10 cellular contexts compared by ENCODE assay signal in the genomic region with DNA sequence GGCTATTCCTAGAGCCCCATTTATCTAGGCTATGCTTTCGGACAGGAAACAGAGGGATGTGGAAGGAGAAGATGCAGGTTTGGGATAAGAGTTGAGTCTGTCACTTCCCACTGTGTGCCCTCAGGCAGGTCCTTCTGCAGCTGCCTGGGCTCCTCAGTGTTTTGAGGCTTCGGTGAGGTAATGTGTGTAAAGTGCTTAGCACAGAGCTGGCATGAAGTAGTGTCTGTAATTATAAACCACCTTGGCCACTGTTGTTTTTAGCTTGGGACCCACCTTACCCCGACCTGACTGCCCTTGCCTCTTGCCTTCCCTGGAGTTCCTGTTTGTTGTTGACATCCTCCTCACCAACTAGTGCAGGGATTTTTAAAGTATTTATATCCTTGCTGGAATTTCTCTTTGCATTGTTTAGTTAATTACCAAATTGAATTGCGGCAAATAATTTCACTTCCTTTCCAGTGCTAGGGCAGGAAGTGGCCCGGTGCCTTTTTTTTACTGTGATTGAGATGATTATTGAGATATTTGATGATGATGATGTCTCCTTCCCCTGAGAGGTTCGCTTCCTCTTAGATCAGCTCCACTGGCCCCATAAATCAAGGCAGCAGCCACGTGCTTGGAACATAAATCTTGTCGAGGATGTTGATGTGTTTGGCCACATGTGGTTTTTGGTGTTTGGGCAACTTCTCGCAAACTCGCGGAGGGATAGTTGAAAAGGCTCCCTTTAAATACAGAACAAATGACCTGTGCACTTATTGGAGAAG. TPM values are rescaled to one million over a fixed set of nuclear protein-coding genes. Genes with fewer than 3 reads are reported as not detected.
DNase-seq lines count a peak whose midpoint lies in the region; ATAC-seq and TF ChIP-seq lines count a peak whose summit lies in the region.
"Had no signal": no experiment of that assay in that cellular context is flagged by ENCODE, and none has a peak within 500 bp of the region (broad histone marks: within the 10 kb centered on the region; RNA-seq: fewer than 3 reads in every experiment).

No MANE protein-coding gene starts in this region.

- no peak overlapping the region for H2AFZ ChIP-seq in parathyroid adenoma

- peak overlapping the region; percentile 28 for H3K4me2 ChIP-seq in parathyroid adenoma (ENCODE audit: low read length)

- POLR2A ChIA-PET in activated CD8-positive, alpha-beta T cell treated with anti-CD3 and anti-CD28 coated beads for 36 hours (lab: Charles Lee): interaction anchor here (0.8 kb wide), 1 partner anchor 397 kb away, joined by 3 read pairs; no protein-coding TSS in a partner anchor

- H3K4me3 ChIP-seq in parathyroid adenoma (ENCODE audit: low read depth, low read length): no peak overlapping the region

- CTCF ChIA-PET in activated CD8-positive, alpha-beta T cell treated with anti-CD3 and anti-CD28 coated beads for 36 hours (lab: Charles Lee): interaction anchor here (0.7 to 1.4 kb wide), 2 partner anchors 67 to 348 kb away, joined by 3 to 5 read pairs; no protein-coding TSS in a partner anchor

- peaks cover 4% of the 10 kb centered on the region for H3K36me3 Mint-ChIP-seq in effector memory CD8-positive, alpha-beta T cell (ENCODE audit: insufficient read depth)
- H3K36me3 Mint-ChIP-seq in activated CD8-positive, alpha-beta T cell treated with anti-CD3 and anti-CD28 coated beads for 36 hours (ENCODE audit: low read depth): no peaks in the 10 kb centered on the region

- no peaks in the 10 kb centered on the region for H3K27me3 ChIP-seq in parathyroid adenoma (ENCODE audit: control insufficient read depth, insufficient read depth, low read length)

- H3K4me1 ChIP-seq in parathyroid adenoma: peaks cover 5% of the 10 kb centered on the region

- H3K9me3 Mint-ChIP-seq in effector memory CD8-positive, alpha-beta T cell: no peaks in the 10 kb centered on the region
- no peaks in the 10 kb centered on the region for H3K9me3 Mint-ChIP-seq in activated CD8-positive, alpha-beta T cell treated with anti-CD3 and anti-CD28 coated beads for 36 hours

- H3K27me3 Mint-ChIP-seq in effector memory CD8-positive, alpha-beta T cell: peaks cover 54 to 75% of the 10 kb centered on the region in 2 donors
- peaks cover 28% of the 10 kb centered on the region for H3K27me3 Mint-ChIP-seq in activated CD8-positive, alpha-beta T cell treated with anti-CD3 and anti-CD28 coated beads for 36 hours

- no peak overlapping the region for H3K27ac Mint-ChIP-seq in effector memory CD8-positive, alpha-beta T cell
- H3K27ac Mint-ChIP-seq in activated CD8-positive, alpha-beta T cell treated with anti-CD3 and anti-CD28 coated beads for 36 hours: no peak overlapping the region

- H3K9me3 ChIP-seq in parathyroid adenoma (ENCODE audit: control insufficient read depth, low read length): no peaks in the 10 kb centered on the region

- no peak for ATAC-seq in effector memory CD8-positive, alpha-beta T cell (replicated peaks)
- ATAC-seq in activated CD8-positive, alpha-beta T cell treated with anti-CD3 and anti-CD28 coated beads for 36 hours: no peak
- ATAC-seq in HG03175 (IDR thresholded peaks at IDR 0.05; ENCODE audit: unreplicated experiment) (no peak), HG03460 (IDR thresholded peaks at IDR 0.05; ENCODE audit: unreplicated experiment) (no peak)

- H3K36me3 ChIP-seq in parathyroid adenoma (ENCODE audit: control insufficient read depth, insufficient read depth, low read length): no peaks in the 10 kb centered on the region
- H3K36me3 ChIP-seq: brain microvascular endothelial cell had no signal

- intact Hi-C loops in activated CD8-positive, alpha-beta T cell treated with anti-CD3 and anti-CD28 coated beads for 36 hours (cut with micrococcal nuclease): no loop called here

- no peaks in the 10 kb centered on the region for H3K79me2 ChIP-seq in parathyroid adenoma

- H3K27ac ChIP-seq in parathyroid adenoma: no peak overlapping the region
- H3K27ac ChIP-seq: brain microvascular endothelial cell had no signal

- peaks cover 9 to 12% of the 10 kb centered on the region in 2 donors for H3K4me1 Mint-ChIP-seq in effector memory CD8-positive, alpha-beta T cell (ENCODE audit: low read depth in 2 of 2)
- H3K4me1 Mint-ChIP-seq in activated CD8-positive, alpha-beta T cell treated with anti-CD3 and anti-CD28 coated beads for 36 hours (ENCODE audit: low read depth): peaks cover 14% of the 10 kb centered on the region

- H3K9ac ChIP-seq in parathyroid adenoma: no peak overlapping the region

- no peak for TF ChIP-seq CTCF in parathyroid adenoma (IDR thresholded peaks at IDR 0.05)
- TF ChIP-seq CTCF in activated CD8-positive, alpha-beta T cell treated with anti-CD3 and anti-CD28 coated beads for 36 hours (IDR thresholded peaks at IDR 0.05): no peak

- H3K4me3 Mint-ChIP-seq in effector memory CD8-positive, alpha-beta T cell: peak overlapping the region; percentile 23 to 27
- no peak overlapping the region for H3K4me3 Mint-ChIP-seq in activated CD8-positive, alpha-beta T cell treated with anti-CD3 and anti-CD28 coated beads for 36 hours

- DNase-seq in Daoy (ENCODE audit: low read depth): peak; percentile 43
- DNase-seq in NCI-H2029 treated with DMSO at 0.1 percent for 48 hours (lab: John Stamatoyannopoulos, UW): peak; percentile 77
- DNase-seq in effector memory CD8-positive, alpha-beta T cell: no peak
- DNase-seq in activated CD8-positive, alpha-beta T cell treated with anti-CD3 and anti-CD28 coated beads for 36 hours: no peak
- DNase-seq in NCI-H146 treated with DMSO at 0.1 percent for 48 hours (lab: John Stamatoyannopoulos, UW; ENCODE audit: unreplicated experiment): no peak
- DNase-seq: activated CD8-positive, alpha-beta memory T cell treated with anti-CD3 and anti-CD28 coated beads for 24 hours; brain microvascular endothelial cell had no signal

RNA-seq across cellular contexts. Expression of a gene that starts 38.2 kb away (rescaled TPM):
- 14.3 and 15.9 TPM in 2 replicates for total RNA-seq in Daoy (2014; rRNA removed; shearing (Covaris generic))
- total RNA-seq in activated CD8-positive, alpha-beta T cell treated with anti-CD3 and anti-CD28 coated beads for 36 hours: 1 to 10 TPM in 1 of 2 experiments, under 1 TPM in 1; 0.54 to 1.5 TPM

Comparison
In these comparisons a context has a peak if more than half of its experiments do, and no peak if none do; other contexts are left out.
1. DNase-seq: peak in Daoy (single experiment) and NCI-H2029 treated with DMSO at 0.1 percent for 48 hours (single experiment); none in effector memory CD8-positive, alpha-beta T cell (0 of 3), activated CD8-positive, alpha-beta T cell treated with anti-CD3 and anti-CD28 coated beads for 36 hours (single experiment) and NCI-H146 treated with DMSO at 0.1 percent for 48 hours (single experiment).